ENCODE assay signal across 19 cellular contexts in genomic region chr12:128918910-128919309, GRCh38.
DNase-seq lines count a peak whose midpoint lies in the region; ATAC-seq and TF ChIP-seq lines count a peak whose summit lies in the region.
"Had no signal": no experiment of that assay in that cellular context is flagged by ENCODE, and none has a peak within 500 bp of the region (broad histone marks: within the 10 kb centered on the region; RNA-seq: fewer than 3 reads in every experiment).

No MANE protein-coding gene starts in this region.

- H3K27me3 Mint-ChIP-seq in activated CD8-positive, alpha-beta T cell treated with anti-CD3 and anti-CD28 coated beads for 36 hours = peaks cover 7% of the 10 kb centered on the region
- peaks cover 6% of the 10 kb centered on the region for H3K27me3 Mint-ChIP-seq in activated CD8-positive, alpha-beta T cell treated with anti-CD3 and anti-CD28 coated beads, Interleukin-2, amount 10 ng/mL, durations not matched to agents 7 days and 5 days (ENCODE audit: low read depth)
- peaks cover 2% of the 10 kb centered on the region for H3K27me3 Mint-ChIP-seq in glutamatergic neuron (ENCODE audit: unreplicated experiment)
- H3K27me3 Mint-ChIP-seq in type B pancreatic cell = peaks cover 20% of the 10 kb centered on the region

- no peak for DNase-seq in activated CD8-positive, alpha-beta T cell treated with anti-CD3 and anti-CD28 coated beads for 36 hours
- DNase-seq in activated CD8-positive, alpha-beta T cell treated with anti-CD3 and anti-CD28 coated beads, Interleukin-2, amount 10 ng/mL, durations not matched to agents 7 days and 5 days = no peak
- DNase-seq in NCI-H69 (lab: John Stamatoyannopoulos, UW) (peak; percentile 11), glutamatergic neuron (no peak), type B pancreatic cell (ENCODE audit: extremely low spot score, unreplicated experiment) (no peak), dermis blood vessel endothelial cell (no peak), Ammon's horn (ENCODE audit: low spot score) (no peak)
- DNase-seq: C1 segment of cervical spinal cord, DMS153, EL, HFFc6, Karpas-422, MM.1S, NCI-H1105, NCI-H1694, NCI-H2107, NCI-H748 treated with DMSO at 0.1 percent for 48 hours, PC-3 had no signal

- ATAC-seq in activated CD8-positive, alpha-beta T cell treated with anti-CD3 and anti-CD28 coated beads for 36 hours = no peak
- ATAC-seq in activated CD8-positive, alpha-beta T cell treated with anti-CD3 and anti-CD28 coated beads, Interleukin-2, amount 10 ng/mL, durations not matched to agents 7 days and 5 days = no peak
- ATAC-seq: A549, PC-3 had no signal

- intact Hi-C loops in activated CD8-positive, alpha-beta T cell treated with anti-CD3 and anti-CD28 coated beads for 36 hours (cut with micrococcal nuclease) = loop anchor here (5.0 kb wide), 1 partner anchor 97 kb away; the partner anchor contains the start of gene SLC15A4

- TF ChIP-seq CTCF in activated CD8-positive, alpha-beta T cell treated with anti-CD3 and anti-CD28 coated beads for 36 hours (IDR thresholded peaks at IDR 0.05) = no peak
- TF ChIP-seq CTCF in glutamatergic neuron (IDR thresholded peaks at IDR 0.05; ENCODE audit: partially characterized antibody, unreplicated experiment) = no peak
- no peak for TF ChIP-seq CTCF in type B pancreatic cell (conservative IDR thresholded peaks at IDR 0.05)

- H3K4me3 Mint-ChIP-seq in activated CD8-positive, alpha-beta T cell treated with anti-CD3 and anti-CD28 coated beads for 36 hours = no peak overlapping the region
- no peak overlapping the region for H3K4me3 Mint-ChIP-seq in activated CD8-positive, alpha-beta T cell treated with anti-CD3 and anti-CD28 coated beads, Interleukin-2, amount 10 ng/mL, durations not matched to agents 7 days and 5 days
- H3K4me3 Mint-ChIP-seq in glutamatergic neuron (ENCODE audit: unreplicated experiment) = no peak overlapping the region
- H3K4me3 Mint-ChIP-seq in type B pancreatic cell = no peak overlapping the region
- H3K4me3 Mint-ChIP-seq: HFFc6 had no signal

- CTCF ChIA-PET in activated CD8-positive, alpha-beta T cell treated with anti-CD3 and anti-CD28 coated beads for 36 hours (lab: Charles Lee) = no interaction called here
- CTCF ChIA-PET in activated CD8-positive, alpha-beta T cell treated with anti-CD3 and anti-CD28 coated beads, Interleukin-2, amount 10 ng/mL, durations not matched to agents 7 days and 5 days (lab: Charles Lee) = no interaction called here

- H3K9me3 Mint-ChIP-seq in activated CD8-positive, alpha-beta T cell treated with anti-CD3 and anti-CD28 coated beads for 36 hours = no peaks in the 10 kb centered on the region
- H3K9me3 Mint-ChIP-seq in activated CD8-positive, alpha-beta T cell treated with anti-CD3 and anti-CD28 coated beads, Interleukin-2, amount 10 ng/mL, durations not matched to agents 7 days and 5 days (ENCODE audit: insufficient read depth) = no peaks in the 10 kb centered on the region
- H3K9me3 Mint-ChIP-seq in glutamatergic neuron (ENCODE audit: unreplicated experiment) (peaks cover 8% of the 10 kb centered on the region), type B pancreatic cell (no peaks in the 10 kb centered on the region)

- H3K36me3 Mint-ChIP-seq in activated CD8-positive, alpha-beta T cell treated with anti-CD3 and anti-CD28 coated beads for 36 hours (ENCODE audit: low read depth) = no peaks in the 10 kb centered on the region
- H3K36me3 Mint-ChIP-seq in activated CD8-positive, alpha-beta T cell treated with anti-CD3 and anti-CD28 coated beads, Interleukin-2, amount 10 ng/mL, durations not matched to agents 7 days and 5 days (ENCODE audit: low read depth) = no peaks in the 10 kb centered on the region
- no peaks in the 10 kb centered on the region for H3K36me3 Mint-ChIP-seq in glutamatergic neuron (ENCODE audit: unreplicated experiment)
- H3K36me3 Mint-ChIP-seq in type B pancreatic cell = no peaks in the 10 kb centered on the region

- POLR2A ChIA-PET in activated CD8-positive, alpha-beta T cell treated with anti-CD3 and anti-CD28 coated beads for 36 hours (lab: Charles Lee) = interaction anchor here (0.6 kb wide), 1 partner anchor 95 kb away, joined by 3 read pairs; no protein-coding TSS in a partner anchor
- POLR2A ChIA-PET in activated CD8-positive, alpha-beta T cell treated with anti-CD3 and anti-CD28 coated beads, Interleukin-2, amount 10 ng/mL, durations not matched to agents 7 days and 5 days (lab: Charles Lee) = no interaction called here

- H3K4me1 Mint-ChIP-seq in activated CD8-positive, alpha-beta T cell treated with anti-CD3 and anti-CD28 coated beads for 36 hours (ENCODE audit: low read depth) = peaks cover 42% of the 10 kb centered on the region
- peaks cover 24% of the 10 kb centered on the region for H3K4me1 Mint-ChIP-seq in activated CD8-positive, alpha-beta T cell treated with anti-CD3 and anti-CD28 coated beads, Interleukin-2, amount 10 ng/mL, durations not matched to agents 7 days and 5 days (ENCODE audit: low read depth)
- H3K4me1 Mint-ChIP-seq in glutamatergic neuron (ENCODE audit: low read depth, unreplicated experiment) (peaks cover 2% of the 10 kb centered on the region), type B pancreatic cell (ENCODE audit: unreplicated experiment) (peaks cover 6% of the 10 kb centered on the region)

- H3K27ac Mint-ChIP-seq in activated CD8-positive, alpha-beta T cell treated with anti-CD3 and anti-CD28 coated beads for 36 hours = peak overlapping the region; percentile 12
- H3K27ac Mint-ChIP-seq in activated CD8-positive, alpha-beta T cell treated with anti-CD3 and anti-CD28 coated beads, Interleukin-2, amount 10 ng/mL, durations not matched to agents 7 days and 5 days = no peak overlapping the region
- H3K27ac Mint-ChIP-seq in glutamatergic neuron (ENCODE audit: unreplicated experiment) (peak overlapping the region; percentile 90), type B pancreatic cell (peak overlapping the region; percentile 39)
- H3K27ac Mint-ChIP-seq: HFFc6 had no signal
